Comparison of ENCODE assay signal across 1 cellular context in the genomic region with DNA sequence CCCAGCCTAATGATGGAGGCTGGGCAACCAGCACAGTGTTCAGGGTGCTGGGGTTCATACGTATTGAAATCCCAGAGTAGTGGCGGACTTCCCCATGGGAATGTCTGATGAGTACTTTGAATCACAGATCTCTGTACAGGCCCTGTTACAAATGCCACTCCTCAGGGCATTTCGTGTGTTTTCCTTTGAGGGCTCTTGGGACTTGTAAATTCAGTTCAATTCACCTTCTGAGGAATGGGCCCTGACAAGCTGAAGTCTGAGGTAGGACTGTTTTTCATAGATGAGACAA.
TF ChIP-seq lines count a peak whose summit lies in the region.

No MANE protein-coding gene starts in this region.

TF ChIP-seq in H1, 55 proteins besides CTCF, POLR2A, EP300 and RAD21 (continued from another document):
- TF ChIP-seq RNF2 (IDR thresholded peaks at IDR 0.05; ENCODE audit: borderline replicate concordance, low read depth, low read length, missing control alignments, poor library complexity, severe bottlenecking) (no peak), BRCA1 (IDR thresholded peaks at IDR 0.05; ENCODE audit: low read depth, low read length) (no peak), CBX8 (IDR thresholded peaks at IDR 0.05; ENCODE audit: borderline replicate concordance, low read depth, low read length) (no peak), SP4 (IDR thresholded peaks at IDR 0.05; ENCODE audit: low read length) (no peak), SAP30 (IDR thresholded peaks at IDR 0.05; ENCODE audit: insufficient read depth, insufficient replicate concordance, low read length) (no peak), SP2 (IDR thresholded peaks at IDR 0.05; ENCODE audit: low read length) (no peak), RXRA (IDR thresholded peaks at IDR 0.05; ENCODE audit: insufficient read depth, low read depth, low read length) (no peak), GABPA (IDR thresholded peaks at IDR 0.05; ENCODE audit: borderline replicate concordance, insufficient read depth, low read length) (no peak), TAF1 (IDR thresholded peaks at IDR 0.05; ENCODE audit: low read depth, low read length) (peak; percentile 73; the same call in 1 of the 2 replicates), SIN3A (conservative IDR thresholded peaks at IDR 0.05 in 1 of 2, IDR thresholded peaks at IDR 0.05 in 1 of 2; ENCODE audit: low read depth in 1 of 2, low read length in 2 of 2) (no peak), CREB1 (IDR thresholded peaks at IDR 0.05) (no peak), JUND (IDR thresholded peaks at IDR 0.05; ENCODE audit: low read length) (no peak), FOSL1 (IDR thresholded peaks at IDR 0.05; ENCODE audit: insufficient read depth, low read depth, low read length) (no peak), KDM5A (IDR thresholded peaks at IDR 0.05; ENCODE audit: low read length) (no peak), TAF7 (optimal IDR thresholded peaks at IDR 0.05; ENCODE audit: borderline replicate concordance, low read depth, low read length) (peak; percentile 2), JUN (IDR thresholded peaks at IDR 0.05; ENCODE audit: low read depth, low read length) (no peak), RFX5 (IDR thresholded peaks at IDR 0.05; ENCODE audit: borderline replicate concordance, low read depth, low read length) (no peak), SUZ12 (IDR thresholded peaks at IDR 0.05; ENCODE audit: low read length) (no peak), PHF8 (conservative IDR thresholded peaks at IDR 0.05; ENCODE audit: low read depth, low read length) (no peak), RBBP5 (IDR thresholded peaks at IDR 0.05; ENCODE audit: borderline replicate concordance, low read depth, low read length) (no peak), BCL11A (IDR thresholded peaks at IDR 0.05; ENCODE audit: low read depth in 2 of 2, low read length in 2 of 2) (no peak), ZNF274 (IDR thresholded peaks at IDR 0.05; ENCODE audit: borderline replicate concordance, extremely low read depth, low read length) (no peak), EGR1 (IDR thresholded peaks at IDR 0.05; ENCODE audit: borderline replicate concordance, low read depth, low read length) (no peak), TCF12 (IDR thresholded peaks at IDR 0.05; ENCODE audit: low read depth, low read length) (no peak), CHD2 (IDR thresholded peaks at IDR 0.05; ENCODE audit: low read length) (no peak), NANOG (IDR thresholded peaks at IDR 0.05; ENCODE audit: insufficient read depth, low read depth, low read length, poor library complexity, severe bottlenecking) (no peak), CHD1 (IDR thresholded peaks at IDR 0.05; ENCODE audit: low read depth, low read length) (no peak), KDM1A (IDR thresholded peaks at IDR 0.05; ENCODE audit: borderline replicate concordance, low read length) (no peak), CBX5 (IDR thresholded peaks at IDR 0.05; ENCODE audit: low read depth, low read length) (no peak), HDAC2 (IDR thresholded peaks at IDR 0.05; ENCODE audit: borderline replicate concordance in 1 of 2, low read depth in 2 of 2, low read length in 2 of 2) (no peak), NRF1 (IDR thresholded peaks at IDR 0.05; ENCODE audit: low read depth, low read length) (no peak), BACH1 (IDR thresholded peaks at IDR 0.05; ENCODE audit: low read length) (no peak), TBP (IDR thresholded peaks at IDR 0.05; ENCODE audit: low read depth, low read length) (peak; percentile 83)
- TF ChIP-seq, protein P1, sequence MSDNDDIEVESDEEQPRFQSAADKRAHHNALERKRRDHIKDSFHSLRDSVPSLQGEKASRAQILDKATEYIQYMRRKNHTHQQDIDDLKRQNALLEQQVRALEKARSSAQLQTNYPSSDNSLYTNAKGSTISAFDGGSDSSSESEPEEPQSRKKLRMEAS (IDR thresholded peaks at IDR 0.05): no peak
- TF ChIP-seq, protein P2, sequence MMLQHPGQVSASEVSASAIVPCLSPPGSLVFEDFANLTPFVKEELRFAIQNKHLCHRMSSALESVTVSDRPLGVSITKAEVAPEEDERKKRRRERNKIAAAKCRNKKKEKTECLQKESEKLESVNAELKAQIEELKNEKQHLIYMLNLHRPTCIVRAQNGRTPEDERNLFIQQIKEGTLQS (IDR thresholded peaks at IDR 0.05; ENCODE audit: insufficient read depth, low read depth, low read length): no peak
- TF ChIP-seq, protein P3, sequence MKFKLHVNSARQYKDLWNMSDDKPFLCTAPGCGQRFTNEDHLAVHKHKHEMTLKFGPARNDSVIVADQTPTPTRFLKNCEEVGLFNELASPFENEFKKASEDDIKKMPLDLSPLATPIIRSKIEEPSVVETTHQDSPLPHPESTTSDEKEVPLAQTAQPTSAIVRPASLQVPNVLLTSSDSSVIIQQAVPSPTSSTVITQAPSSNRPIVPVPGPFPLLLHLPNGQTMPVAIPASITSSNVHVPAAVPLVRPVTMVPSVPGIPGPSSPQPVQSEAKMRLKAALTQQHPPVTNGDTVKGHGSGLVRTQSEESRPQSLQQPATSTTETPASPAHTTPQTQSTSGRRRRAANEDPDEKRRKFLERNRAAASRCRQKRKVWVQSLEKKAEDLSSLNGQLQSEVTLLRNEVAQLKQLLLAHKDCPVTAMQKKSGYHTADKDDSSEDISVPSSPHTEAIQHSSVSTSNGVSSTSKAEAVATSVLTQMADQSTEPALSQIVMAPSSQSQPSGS (IDR thresholded peaks at IDR 0.05; ENCODE audit: low read length): no peak
- TF ChIP-seq, protein P4, sequence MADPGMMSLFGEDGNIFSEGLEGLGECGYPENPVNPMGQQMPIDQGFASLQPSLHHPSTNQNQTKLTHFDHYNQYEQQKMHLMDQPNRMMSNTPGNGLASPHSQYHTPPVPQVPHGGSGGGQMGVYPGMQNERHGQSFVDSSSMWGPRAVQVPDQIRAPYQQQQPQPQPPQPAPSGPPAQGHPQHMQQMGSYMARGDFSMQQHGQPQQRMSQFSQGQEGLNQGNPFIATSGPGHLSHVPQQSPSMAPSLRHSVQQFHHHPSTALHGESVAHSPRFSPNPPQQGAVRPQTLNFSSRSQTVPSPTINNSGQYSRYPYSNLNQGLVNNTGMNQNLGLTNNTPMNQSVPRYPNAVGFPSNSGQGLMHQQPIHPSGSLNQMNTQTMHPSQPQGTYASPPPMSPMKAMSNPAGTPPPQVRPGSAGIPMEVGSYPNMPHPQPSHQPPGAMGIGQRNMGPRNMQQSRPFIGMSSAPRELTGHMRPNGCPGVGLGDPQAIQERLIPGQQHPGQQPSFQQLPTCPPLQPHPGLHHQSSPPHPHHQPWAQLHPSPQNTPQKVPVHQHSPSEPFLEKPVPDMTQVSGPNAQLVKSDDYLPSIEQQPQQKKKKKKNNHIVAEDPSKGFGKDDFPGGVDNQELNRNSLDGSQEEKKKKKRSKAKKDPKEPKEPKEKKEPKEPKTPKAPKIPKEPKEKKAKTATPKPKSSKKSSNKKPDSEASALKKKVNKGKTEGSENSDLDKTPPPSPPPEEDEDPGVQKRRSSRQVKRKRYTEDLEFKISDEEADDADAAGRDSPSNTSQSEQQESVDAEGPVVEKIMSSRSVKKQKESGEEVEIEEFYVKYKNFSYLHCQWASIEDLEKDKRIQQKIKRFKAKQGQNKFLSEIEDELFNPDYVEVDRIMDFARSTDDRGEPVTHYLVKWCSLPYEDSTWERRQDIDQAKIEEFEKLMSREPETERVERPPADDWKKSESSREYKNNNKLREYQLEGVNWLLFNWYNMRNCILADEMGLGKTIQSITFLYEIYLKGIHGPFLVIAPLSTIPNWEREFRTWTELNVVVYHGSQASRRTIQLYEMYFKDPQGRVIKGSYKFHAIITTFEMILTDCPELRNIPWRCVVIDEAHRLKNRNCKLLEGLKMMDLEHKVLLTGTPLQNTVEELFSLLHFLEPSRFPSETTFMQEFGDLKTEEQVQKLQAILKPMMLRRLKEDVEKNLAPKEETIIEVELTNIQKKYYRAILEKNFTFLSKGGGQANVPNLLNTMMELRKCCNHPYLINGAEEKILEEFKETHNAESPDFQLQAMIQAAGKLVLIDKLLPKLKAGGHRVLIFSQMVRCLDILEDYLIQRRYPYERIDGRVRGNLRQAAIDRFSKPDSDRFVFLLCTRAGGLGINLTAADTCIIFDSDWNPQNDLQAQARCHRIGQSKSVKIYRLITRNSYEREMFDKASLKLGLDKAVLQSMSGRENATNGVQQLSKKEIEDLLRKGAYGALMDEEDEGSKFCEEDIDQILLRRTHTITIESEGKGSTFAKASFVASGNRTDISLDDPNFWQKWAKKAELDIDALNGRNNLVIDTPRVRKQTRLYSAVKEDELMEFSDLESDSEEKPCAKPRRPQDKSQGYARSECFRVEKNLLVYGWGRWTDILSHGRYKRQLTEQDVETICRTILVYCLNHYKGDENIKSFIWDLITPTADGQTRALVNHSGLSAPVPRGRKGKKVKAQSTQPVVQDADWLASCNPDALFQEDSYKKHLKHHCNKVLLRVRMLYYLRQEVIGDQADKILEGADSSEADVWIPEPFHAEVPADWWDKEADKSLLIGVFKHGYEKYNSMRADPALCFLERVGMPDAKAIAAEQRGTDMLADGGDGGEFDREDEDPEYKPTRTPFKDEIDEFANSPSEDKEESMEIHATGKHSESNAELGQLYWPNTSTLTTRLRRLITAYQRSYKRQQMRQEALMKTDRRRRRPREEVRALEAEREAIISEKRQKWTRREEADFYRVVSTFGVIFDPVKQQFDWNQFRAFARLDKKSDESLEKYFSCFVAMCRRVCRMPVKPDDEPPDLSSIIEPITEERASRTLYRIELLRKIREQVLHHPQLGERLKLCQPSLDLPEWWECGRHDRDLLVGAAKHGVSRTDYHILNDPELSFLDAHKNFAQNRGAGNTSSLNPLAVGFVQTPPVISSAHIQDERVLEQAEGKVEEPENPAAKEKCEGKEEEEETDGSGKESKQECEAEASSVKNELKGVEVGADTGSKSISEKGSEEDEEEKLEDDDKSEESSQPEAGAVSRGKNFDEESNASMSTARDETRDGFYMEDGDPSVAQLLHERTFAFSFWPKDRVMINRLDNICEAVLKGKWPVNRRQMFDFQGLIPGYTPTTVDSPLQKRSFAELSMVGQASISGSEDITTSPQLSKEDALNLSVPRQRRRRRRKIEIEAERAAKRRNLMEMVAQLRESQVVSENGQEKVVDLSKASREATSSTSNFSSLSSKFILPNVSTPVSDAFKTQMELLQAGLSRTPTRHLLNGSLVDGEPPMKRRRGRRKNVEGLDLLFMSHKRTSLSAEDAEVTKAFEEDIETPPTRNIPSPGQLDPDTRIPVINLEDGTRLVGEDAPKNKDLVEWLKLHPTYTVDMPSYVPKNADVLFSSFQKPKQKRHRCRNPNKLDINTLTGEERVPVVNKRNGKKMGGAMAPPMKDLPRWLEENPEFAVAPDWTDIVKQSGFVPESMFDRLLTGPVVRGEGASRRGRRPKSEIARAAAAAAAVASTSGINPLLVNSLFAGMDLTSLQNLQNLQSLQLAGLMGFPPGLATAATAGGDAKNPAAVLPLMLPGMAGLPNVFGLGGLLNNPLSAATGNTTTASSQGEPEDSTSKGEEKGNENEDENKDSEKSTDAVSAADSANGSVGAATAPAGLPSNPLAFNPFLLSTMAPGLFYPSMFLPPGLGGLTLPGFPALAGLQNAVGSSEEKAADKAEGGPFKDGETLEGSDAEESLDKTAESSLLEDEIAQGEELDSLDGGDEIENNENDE (IDR thresholded peaks at IDR 0.05; ENCODE audit: insufficient replicate concordance, low read length): no peak
